ENCODE assay signal across 8 cellular contexts in genomic region chr15:101006931-101007687, GRCh38.
DNase-seq lines count a peak whose midpoint lies in the region; ATAC-seq and TF ChIP-seq lines count a peak whose summit lies in the region.

No MANE protein-coding gene starts in this region.

- 21 to 30% methylated on average over 27 of the region's 27 CpGs for WGBS in lower leg skin, 2 donors

- TF ChIP-seq POLR2A in lower leg skin (IDR thresholded peaks at IDR 0.05) = no peak

- TF ChIP-seq CTCF in GM12865 (IDR thresholded peaks at IDR 0.05; ENCODE audit: insufficient read depth, low read depth, low read length, missing control alignments) (peak; percentile 85), lower leg skin (IDR thresholded peaks at IDR 0.05) (peak in 1 of 3 donors; percentile 57)

- intact Hi-C loops in lower leg skin (cut with DNase I; ENCODE audit: low total_unique reads) = no loop called here

- DNase-seq in GM12865 (ENCODE audit: low read depth) (peak; percentile 73), NCI-H69 (lab: John Stamatoyannopoulos, UW) (peak; percentile 84), dermis microvascular lymphatic vessel endothelial cell (ENCODE audit: low read depth in 2 of 2) (peak; percentile 66 to 80), lower leg skin (ENCODE audit: low spot score in 2 of 2) (peak; percentile 84 to 96)
- peak; percentile 34 to 62 for DNase-seq in activated CD4-positive, alpha-beta T cell treated with anti-CD3 and anti-CD28 coated beads, Interleukin-2, amount 50 U/mL, for 24 hours (ENCODE audit: low read depth in 1 of 2, low spot score in 1 of 2)
- DNase-seq in stimulated activated CD4-positive, alpha-beta T cell treated with anti-CD3 and anti-CD28 coated beads, Interleukin-4, amount 100 ng/mL, for 48 hours (ENCODE audit: low read depth in 2 of 2) = peak; percentile 61 to 66

- ATAC-seq in HG03432 (IDR thresholded peaks at IDR 0.05; ENCODE audit: unreplicated experiment) (peak; percentile 60), GM18873 (IDR thresholded peaks at IDR 0.05; ENCODE audit: low FRiP score, unreplicated experiment) (no peak)

- H3K4me3 ChIP-seq in GM12865 (ENCODE audit: low read depth, low read length) (no peak overlapping the region), lower leg skin (ENCODE audit: low read depth, poor library complexity, severe bottlenecking) (no peak overlapping the region)
